Comparison of ENCODE assay signal across 7 cellular contexts in genomic region chr19:5339950-5340636, GRCh38. TPM values are rescaled to one million over a fixed set of nuclear protein-coding genes. Genes with fewer than 3 reads are reported as not detected.
DNase-seq lines count a peak whose midpoint lies in the region; ATAC-seq and TF ChIP-seq lines count a peak whose summit lies in the region.

No MANE protein-coding gene starts in this region.

- DNase-seq in GM13977 (ENCODE audit: low spot score) (peak; percentile 73), NCI-H69 (lab: John Stamatoyannopoulos, UW) (peak; percentile 67), superior temporal gyrus (ENCODE audit: extremely low spot score) (no peak)

- ATAC-seq in GM21515 (IDR thresholded peaks at IDR 0.05; ENCODE audit: unreplicated experiment) = no peak
- no peak for ATAC-seq in HG03045 (IDR thresholded peaks at IDR 0.05; ENCODE audit: unreplicated experiment)

- H3K27ac ChIP-seq in duodenal mucosa (ENCODE audit: low read depth, low read length) (no peak overlapping the region), mesodermal cell (ENCODE audit: low read depth, low read length, severe bottlenecking) (peak overlapping the region; percentile 81)

- in situ Hi-C loops in GM13977 (cut with MboI; ENCODE audit: low pct_unique_long_range_greater_than_20kb, low sequenced_read_pairs, unreplicated experiment) = no loop called here

- H3K4me3 ChIP-seq in duodenal mucosa (ENCODE audit: low read depth in 1 of 2, low read length in 2 of 2) (peak overlapping the region; percentile 29 to 43), mesodermal cell (ENCODE audit: extremely low read depth, insufficient read depth, low read length, poor library complexity, severe bottlenecking) (peak overlapping the region; percentile 81)

- WGBS in mesodermal cell (ENCODE audit: insufficient coverage in 2 of 2), 2 experiments = 1% methylated on average over 50 to 52 of the region's 73 CpGs

- peak; percentile 41 for TF ChIP-seq CTCF in GM13977 (IDR thresholded peaks at IDR 0.05; ENCODE audit: extremely low read depth, insufficient read depth, missing control alignments)

- H3K27me3 ChIP-seq in duodenal mucosa (ENCODE audit: control insufficient read depth in 1 of 2, insufficient read depth in 2 of 2, low read length in 2 of 2) = peaks cover 18 to 28% of the 10 kb centered on the region in 2 donors

- no peaks in the 10 kb centered on the region for H3K36me3 ChIP-seq in duodenal mucosa (ENCODE audit: control insufficient read depth in 1 of 2, insufficient read depth in 2 of 2, low read length in 2 of 2)
- H3K36me3 ChIP-seq in mesodermal cell (ENCODE audit: control insufficient read depth, insufficient read depth, low read length) = no peaks in the 10 kb centered on the region

- H3K9me3 ChIP-seq in duodenal mucosa (ENCODE audit: control insufficient read depth in 1 of 2, low read length in 2 of 2) (no peaks in the 10 kb centered on the region), mesodermal cell (ENCODE audit: control insufficient read depth, low read length) (no peaks in the 10 kb centered on the region)

- H3K4me1 ChIP-seq in duodenal mucosa (ENCODE audit: control insufficient read depth in 1 of 2, insufficient read depth in 2 of 2, low read length in 2 of 2) (no peaks in the 10 kb centered on the region), mesodermal cell (ENCODE audit: control insufficient read depth, insufficient read depth, low read length, poor library complexity, severe bottlenecking) (peaks cover 16% of the 10 kb centered on the region)

- no peak overlapping the region for H3K9ac ChIP-seq in duodenal mucosa (ENCODE audit: low read depth in 1 of 2, low read length in 2 of 2)

RNA-seq across cellular contexts. Expression of gene PTPRS, which starts 0.5 kb away (rescaled TPM):
- polyA plus RNA-seq in mesodermal cell (2013, experiment 1 of 2) = 78.1 TPM
- 61.3 TPM for polyA plus RNA-seq in mesodermal cell (2013, experiment 2 of 2)
